Comparison of ENCODE assay signal across 20 cellular contexts in genomic region chr1:165837838-165838364, GRCh38. TPM values are rescaled to one million over a fixed set of nuclear protein-coding genes. Genes with fewer than 3 reads are reported as not detected.
DNase-seq lines count a peak whose midpoint lies in the region; ATAC-seq, FAIRE-seq and TF ChIP-seq lines count a peak whose summit lies in the region.
"Had no signal": no experiment of that assay in that cellular context is flagged by ENCODE, and none has a peak within 500 bp of the region (broad histone marks: within the 10 kb centered on the region; RNA-seq: fewer than 3 reads in every experiment).

No MANE protein-coding gene starts in this region.

- no peak overlapping the region for H4K91ac ChIP-seq in IMR-90 (ENCODE audit: insufficient read depth, low read depth, low read length)

- dilution Hi-C loops in IMR-90 (cut with HindIII; ENCODE audit: low sequenced_read_pairs, unreplicated experiment): no loop called here

- TF ChIP-seq CTCF in IMR-90 (conservative IDR thresholded peaks at IDR 0.05; ENCODE audit: low read depth, low read length) (no peak), K562 (IDR thresholded peaks at IDR 0.05 in 2 of 3, conservative IDR thresholded peaks at IDR 0.05 in 1 of 3; ENCODE audit: insufficient read depth in 2 of 3, low read depth in 1 of 3, low read length in 3 of 3) (no peak), lower lobe of right lung (IDR thresholded peaks at IDR 0.05) (no peak)

- no peaks in the 10 kb centered on the region for H3K9me3 ChIP-seq in BLaER1 treated with 17β-estradiol and CSF1 and Interleukin-3, amounts not matched to agents 10 nM and 100 nM (replicated peaks in 1 of 11)
- H3K9me3 ChIP-seq in IMR-90 (ENCODE audit: control insufficient read depth, insufficient read depth, low read length) (no peaks in the 10 kb centered on the region), K562 (replicated peaks; ENCODE audit: control insufficient read depth, insufficient read depth, low read depth, low read length) (no peaks in the 10 kb centered on the region), lower lobe of right lung (no peaks in the 10 kb centered on the region)
- H3K9me3 ChIP-seq: BE2C, Peyer's patch had no signal

- in situ Hi-C loops in IMR-90 (cut with MboI; ENCODE audit: low sequenced_read_pairs) (no loop called here), K562 (cut with MboI) (no loop called here)

- no peak for TF ChIP-seq RAD21 in IMR-90 (IDR thresholded peaks at IDR 0.05; ENCODE audit: low read length)
- TF ChIP-seq RAD21 in K562 (CRISPR knock-in tag; conservative IDR thresholded peaks at IDR 0.05 in 1 of 2, IDR thresholded peaks at IDR 0.05 in 1 of 2): no peak

- no peak overlapping the region for H3K4ac ChIP-seq in IMR-90 (ENCODE audit: low read depth, low read length)

- H3K9ac ChIP-seq in BLaER1 treated with 17β-estradiol and CSF1 and Interleukin-3, amounts not matched to agents 10 nM and 100 nM: no peak overlapping the region
- no peak overlapping the region for H3K9ac ChIP-seq in IMR-90 (ENCODE audit: low read depth, low read length)
- no peak overlapping the region for H3K9ac ChIP-seq in K562 (ENCODE audit: insufficient read depth in 1 of 2, low read depth in 2 of 2, low read length in 2 of 2)

- H3K9me1 ChIP-seq in IMR-90 (ENCODE audit: insufficient read depth, low read length) (peaks cover 31% of the 10 kb centered on the region), K562 (ENCODE audit: control insufficient read depth, insufficient read depth, low read length) (peaks cover 5% of the 10 kb centered on the region)

- H4K8ac ChIP-seq in IMR-90 (ENCODE audit: low read depth in 2 of 2, low read length in 2 of 2): no peak overlapping the region

- no peak for TF ChIP-seq EP300 in K562 (IDR thresholded peaks at IDR 0.05; ENCODE audit: low read length)

- H3K27ac ChIP-seq in BLaER1 treated with 17β-estradiol and CSF1 and Interleukin-3, amounts not matched to agents 10 nM and 100 nM: no peak overlapping the region
- H3K27ac ChIP-seq in IMR-90 (ENCODE audit: insufficient read depth, low read length) (no peak overlapping the region), K562 (ENCODE audit: extremely low read depth, low read depth, low read length) (no peak overlapping the region), lower lobe of right lung (no peak overlapping the region), caudate nucleus (ENCODE audit: low read depth, low read length) (no peak overlapping the region)
- H3K27ac ChIP-seq: Peyer's patch had no signal

- no peak overlapping the region for H3K4me3 Mint-ChIP-seq in activated CD4-positive, alpha-beta T cell treated with anti-CD3 and anti-CD28 coated beads for 36 hours

- H3K27me3 Mint-ChIP-seq in activated CD4-positive, alpha-beta T cell treated with anti-CD3 and anti-CD28 coated beads for 36 hours: no peaks in the 10 kb centered on the region

- H3K14ac ChIP-seq in IMR-90 (replicated peaks; ENCODE audit: low read depth, low read length): no peak overlapping the region

- H3K79me2 ChIP-seq in K562 (ENCODE audit: control insufficient read depth, insufficient read depth, low read length): peaks cover 98% of the 10 kb centered on the region

- BruUV-seq in IMR-90 (replicated peaks; lab: Mats Ljungman, UMichigan) (no TSS peak), K562 (replicated peaks; lab: Mats Ljungman, UMichigan) (no TSS peak)

- no peak overlapping the region for H2BK5ac ChIP-seq in IMR-90 (ENCODE audit: low read depth, low read length, poor library complexity, severe bottlenecking)

- H3K23ac ChIP-seq in IMR-90 (ENCODE audit: low read depth, low read length): peak overlapping the region; percentile 29

- POLR2A ChIA-PET in IMR-90 (lab: Charles Lee; ENCODE audit: unreplicated experiment) (no interaction called here), K562 (lab: Yijun Ruan, JAX) (interaction anchor here (0.7 to 4.2 kb wide), 2 partner anchors 9 to 10 kb away, joined by 3 to 35 read pairs; no protein-coding TSS in a partner anchor)
- POLR2A ChIA-PET in activated CD4-positive, alpha-beta T cell treated with anti-CD3 and anti-CD28 coated beads for 36 hours (lab: Charles Lee): no interaction called here

- H2BK15ac ChIP-seq in IMR-90 (ENCODE audit: low read depth, low read length): no peak overlapping the region

- no peaks in the 10 kb centered on the region for H3K36me3 Mint-ChIP-seq in activated CD4-positive, alpha-beta T cell treated with anti-CD3 and anti-CD28 coated beads for 36 hours (ENCODE audit: low read depth)

- H4K5ac ChIP-seq in IMR-90 (ENCODE audit: low read depth, low read length): no peak overlapping the region

- no peak for TF ChIP-seq POLR2A in IMR-90 (IDR thresholded peaks at IDR 0.05; ENCODE audit: low read depth, low read length)
- TF ChIP-seq POLR2A in K562 (conservative IDR thresholded peaks at IDR 0.05): no peak

- H3K79me1 ChIP-seq in IMR-90 (ENCODE audit: low read depth in 1 of 2, low read length in 2 of 2): peaks cover 34 to 73% of the 10 kb centered on the region in 2 experiments

- H2BK20ac ChIP-seq in IMR-90 (ENCODE audit: low read depth, low read length): no peak overlapping the region

- peaks cover 0 to 24% (median 11%) of the 10 kb centered on the region in 11 experiments; a peak in 11 of 22 replicates for H3K36me3 ChIP-seq in BLaER1 treated with 17β-estradiol and CSF1 and Interleukin-3, amounts not matched to agents 10 nM and 100 nM
- H3K36me3 ChIP-seq in IMR-90 (ENCODE audit: control insufficient read depth, insufficient read depth, low read length): no peaks in the 10 kb centered on the region; the same call in 1 of the 2 replicates
- peaks cover 25% of the 10 kb centered on the region; the same call in 2 of the 3 replicates for H3K36me3 ChIP-seq in K562 (ENCODE audit: control insufficient read depth, insufficient read depth, low read length)
- H3K36me3 ChIP-seq in lower lobe of right lung: no peaks in the 10 kb centered on the region
- H3K36me3 ChIP-seq: Peyer's patch had no signal

- H2AFZ ChIP-seq in IMR-90 (replicated peaks; ENCODE audit: low read length, poor library complexity) (no peak overlapping the region), K562 (ENCODE audit: low read depth, low read length) (no peak overlapping the region)

- peaks cover 26% of the 10 kb centered on the region for H3K4me1 Mint-ChIP-seq in activated CD4-positive, alpha-beta T cell treated with anti-CD3 and anti-CD28 coated beads for 36 hours

- H4K20me1 ChIP-seq in BLaER1 treated with 17β-estradiol and CSF1 and Interleukin-3, amounts not matched to agents 10 nM and 100 nM: peaks cover 10 to 100% (median 98%) of the 10 kb centered on the region in 11 experiments; a peak in 21 of 22 replicates
- H4K20me1 ChIP-seq in IMR-90 (ENCODE audit: insufficient read depth, low read length) (peaks cover 70% of the 10 kb centered on the region), K562 (replicated peaks; ENCODE audit: control insufficient read depth, insufficient read depth, low read length) (peaks cover 28% of the 10 kb centered on the region)

- H3K9me3 Mint-ChIP-seq in activated CD4-positive, alpha-beta T cell treated with anti-CD3 and anti-CD28 coated beads for 36 hours (ENCODE audit: low read depth): no peaks in the 10 kb centered on the region

- peak; percentile 44 for DNase-seq in IMR-90
- no peak for DNase-seq in K562 (ENCODE audit: extremely low read depth in 1 of 4, low spot score in 3 of 4)
- no peak for DNase-seq in lower lobe of right lung
- DNase-seq in activated CD4-positive, alpha-beta T cell treated with anti-CD3 and anti-CD28 coated beads for 36 hours: no peak
- no peak for DNase-seq in stimulated activated naive CD4-positive, alpha-beta T cell treated with Interleukin-2 at 50 U/mL for 16 hours (lab: John Stamatoyannopoulos, UW)
- DNase-seq in caudate nucleus (lab: John Stamatoyannopoulos, UW): no peak
- DNase-seq in Ammon's horn (ENCODE audit: low spot score): no peak
- DNase-seq: BE2C, KBM-7, MG63, NCI-H1105, NCI-H1694 treated with DMSO at 0.1 percent for 48 hours, NCI-H446, NCI-H748 treated with DMSO at 0.1 percent for 48 hours, Peyer's patch, Right ventricle myocardium superior had no signal

- intact Hi-C loops in IMR-90 (cut with micrococcal nuclease) (no loop called here), K562 (cut with micrococcal nuclease) (no loop called here), lower lobe of right lung (cut with DNase I) (no loop called here)
- intact Hi-C loops in activated CD4-positive, alpha-beta T cell treated with anti-CD3 and anti-CD28 coated beads for 36 hours (cut with DNase I, micrococcal nuclease): no loop called here

- H2BK120ac ChIP-seq in IMR-90 (ENCODE audit: low read depth, low read length): no peak overlapping the region

- no peak for ATAC-seq in IMR-90 (ENCODE audit: low read depth)
- ATAC-seq in K562: no peak
- ATAC-seq in lower lobe of right lung: peak; percentile 70 to 74
- no peak for ATAC-seq in activated CD4-positive, alpha-beta T cell treated with anti-CD3 and anti-CD28 coated beads for 36 hours
- ATAC-seq: SK-N-SH treated with all-trans-retinoic acid at 6 μM for 48 hours had no signal

- no peak overlapping the region for H3K27ac Mint-ChIP-seq in activated CD4-positive, alpha-beta T cell treated with anti-CD3 and anti-CD28 coated beads for 36 hours

- H3K4me3 ChIP-seq in BLaER1 treated with 17β-estradiol and CSF1 and Interleukin-3, amounts not matched to agents 10 nM and 100 nM: no peak overlapping the region
- no peak overlapping the region for H3K4me3 ChIP-seq in IMR-90 (ENCODE audit: insufficient read depth, low read depth, low read length)
- no peak overlapping the region for H3K4me3 ChIP-seq in K562
- H3K4me3 ChIP-seq in lower lobe of right lung: no peak overlapping the region
- H3K4me3 ChIP-seq: MG63, Peyer's patch had no signal

- H3K4me1 ChIP-seq in BLaER1 treated with 17β-estradiol and CSF1 and Interleukin-3, amounts not matched to agents 10 nM and 100 nM: peaks cover 26 to 73% (median 58%) of the 10 kb centered on the region in 10 experiments
- H3K4me1 ChIP-seq in IMR-90 (ENCODE audit: control insufficient read depth, insufficient read depth, low read length) (peaks cover 35% of the 10 kb centered on the region), K562 (replicated peaks in 1 of 2; ENCODE audit: control insufficient read depth in 2 of 2, insufficient read depth in 2 of 2, low read length in 2 of 2) (peaks cover 23 to 61% of the 10 kb centered on the region in 2 experiments), lower lobe of right lung (peaks cover 19% of the 10 kb centered on the region)

- CTCF ChIA-PET in IMR-90 (lab: Yijun Ruan, JAX): no interaction called here
- CTCF ChIA-PET in K562 (lab: Yijun Ruan, JAX; ENCODE audit: low intra/inter-chr PET ratio): no interaction called here
- CTCF ChIA-PET in activated CD4-positive, alpha-beta T cell treated with anti-CD3 and anti-CD28 coated beads for 36 hours (lab: Charles Lee): no interaction called here

- peak overlapping the region in 8 of 11 experiments; percentile 3 to 65 (median 19); a peak in 10 of 22 replicates for H3K4me2 ChIP-seq in BLaER1 treated with 17β-estradiol and CSF1 and Interleukin-3, amounts not matched to agents 10 nM and 100 nM
- no peak overlapping the region for H3K4me2 ChIP-seq in IMR-90 (ENCODE audit: low read depth, low read length)
- no peak overlapping the region for H3K4me2 ChIP-seq in K562 (ENCODE audit: insufficient read depth, low read length)

- no peak overlapping the region; the same call in 1 of the 2 replicates for H3K18ac ChIP-seq in IMR-90 (ENCODE audit: low read depth, low read length)

- no peak overlapping the region for H2AK9ac ChIP-seq in IMR-90 (replicated peaks; ENCODE audit: low read depth, low read length, poor library complexity)

- no peak overlapping the region for H3K56ac ChIP-seq in IMR-90 (ENCODE audit: extremely low read depth, insufficient read depth, low read length)

- no peak for FAIRE-seq in K562 (lab: Jason Lieb, UNC)
- FAIRE-seq: GM19239, HTR-8/SVneo had no signal

- no peaks in the 10 kb centered on the region for H3K27me3 ChIP-seq in BLaER1 treated with 17β-estradiol and CSF1 and Interleukin-3, amounts not matched to agents 10 nM and 100 nM
- H3K27me3 ChIP-seq in IMR-90 (ENCODE audit: control insufficient read depth, insufficient read depth, low read length) (no peaks in the 10 kb centered on the region), K562 (ENCODE audit: control insufficient read depth in 2 of 2, insufficient read depth in 2 of 2, low read length in 2 of 2) (no peaks in the 10 kb centered on the region), lower lobe of right lung (ENCODE audit: low read depth) (peaks cover 5% of the 10 kb centered on the region)
- H3K27me3 ChIP-seq: BE2C, MG63, Peyer's patch had no signal

- WGBS in IMR-90 (ENCODE audit: extremely low coverage in 2 of 2, insufficient read length in 1 of 2), 2 experiments: 54% methylated on average over 3 of the region's 6 CpGs; no CpG with 5 or more reads in 1 of the 2 experiments
- WGBS in K562 (ENCODE audit: insufficient coverage, low coverage, missing lambda C conversion rate): 76% methylated on average over 6 of the region's 6 CpGs

- no peak overlapping the region for H2AK5ac ChIP-seq in IMR-90 (ENCODE audit: low read depth, low read length)

RNA-seq across cellular contexts. Expression of gene UCK2, which starts 10.5 kb away (rescaled TPM):
- total RNA-seq in IMR-90 (2012; rRNA removed) (74.2 and 87.8 TPM in 2 replicates), K562 (2014; rRNA removed) (145 and 159 TPM in 2 replicates), K562 (2014; rRNA removed; fragmentation: Illumina TruSeq; extraction: Trizol) (59.0 and 78.5 TPM in 2 replicates), K562 (2015; rRNA removed; fragmentation: Illumina TruSeq; extraction: Trizol) (71.6 and 73.9 TPM in 2 replicates), K562 (2021) (95.9 and 98.2 TPM in 2 replicates), lower lobe of right lung (8.3 TPM)
- polyA plus RNA-seq in IMR-90 (2012; rRNA removed) (76.4 and 83.0 TPM in 2 replicates), K562 (2011; rRNA removed) (90.5 and 103 TPM in 2 replicates), K562 (2014; fragmentation: Illumina TruSeq; extraction: Trizol) (95.8 and 111 TPM in 2 replicates), K562 (2014; fragmentation: Nextera tagmentation; extraction: Ambion mirVana) (10 to 100 TPM; 84.6 to 86.7 TPM), K562 (2014; rRNA removed) (104 and 122 TPM in 2 replicates)
- polyA plus RNA-seq in IMR-90 (2012; cell fraction: cytosol; rRNA removed): 62.3 and 63.1 TPM in 2 replicates
- 38.7 and 53.5 TPM in 2 replicates for polyA plus RNA-seq in IMR-90 (2012; cell fraction: nucleus; rRNA removed; ENCODE audit: low replicate concordance)
- 52.8 and 60.6 TPM in 2 replicates for total RNA-seq in K562 (2011; cell fraction: chromatin; rRNA removed; ENCODE audit: low replicate concordance)
- total RNA-seq in K562 (2011; cell fraction: nucleolus; rRNA removed): 42.2 and 49.3 TPM in 2 replicates
- 54.6 and 75.2 TPM in 2 replicates for total RNA-seq in K562 (2011; cell fraction: nucleoplasm; rRNA removed)
- polyA plus RNA-seq in K562 (2011; cell fraction: cytosol; rRNA removed): 121 and 167 TPM in 2 replicates
- 54.4 and 62.7 TPM in 2 replicates for polyA plus RNA-seq in K562 (2011; cell fraction: nucleus; rRNA removed)
- polyA plus RNA-seq in K562 (2012): 49.6 and 96.6 TPM in 2 replicates
- 98.7 and 137 TPM in 2 replicates for polyA minus RNA-seq in K562 (2011; rRNA and poly(A)+ RNA removed)
- polyA minus RNA-seq in K562 (2011; cell fraction: cytosol; rRNA and poly(A)+ RNA removed): 61.1 and 70.9 TPM in 2 replicates
- 28.7 and 32.3 TPM in 2 replicates for polyA minus RNA-seq in K562 (2011; cell fraction: nucleus; rRNA and poly(A)+ RNA removed)
- 10 to 100 TPM; 69.4 to 81.5 TPM for total RNA-seq in activated CD4-positive, alpha-beta T cell treated with anti-CD3 and anti-CD28 coated beads for 36 hours

Comparison
In these comparisons a context has a peak if more than half of its experiments do, and no peak if none do; other contexts are left out.
1. H3K4me2 ChIP-seq: peak in BLaER1 treated with 17β-estradiol and CSF1 and Interleukin-3, amounts not matched to agents 10 nM and 100 nM (8 of 11); none in IMR-90 (single experiment) and K562 (single experiment).
2. ATAC-seq: peak in lower lobe of right lung (2 of 2); none in IMR-90 (single experiment), K562 (single experiment) and activated CD4-positive, alpha-beta T cell treated with anti-CD3 and anti-CD28 coated beads for 36 hours (single experiment).